8 cellular contexts compared by ENCODE assay signal in genomic region chr16:10941127-10941933, GRCh38. TPM values are rescaled to one million over a fixed set of nuclear protein-coding genes. Genes with fewer than 3 reads are reported as not detected.
DNase-seq lines count a peak whose midpoint lies in the region; ATAC-seq, FAIRE-seq and TF ChIP-seq lines count a peak whose summit lies in the region.

No MANE protein-coding gene starts in this region.

- peak overlapping the region; percentile 92 for H3K4me3 Mint-ChIP-seq in GM23338

- H3K27me3 Mint-ChIP-seq in GM23338 (ENCODE audit: insufficient read depth, low read depth, poor library complexity): peaks cover 6% of the 10 kb centered on the region

- H3K4me1 ChIP-seq in GM23338 (ENCODE audit: insufficient read depth) (peaks cover 30% of the 10 kb centered on the region), PC-9 (replicated peaks; ENCODE audit: insufficient read depth) (peaks cover 42% of the 10 kb centered on the region), endothelial cell of umbilical vein (ENCODE audit: control insufficient read depth, extremely low read depth, insufficient read depth, low read length) (peaks cover 62% of the 10 kb centered on the region), ovary (ENCODE audit: insufficient read depth) (peaks cover 23% of the 10 kb centered on the region)

- CTCF ChIA-PET in PC-9 (lab: Charles Lee): interaction anchor here (0.7 to 1.0 kb wide), 2 partner anchors 426 to 434 kb away, joined by 3 to 7 read pairs; no protein-coding TSS in a partner anchor
- CTCF ChIA-PET in endothelial cell of umbilical vein (lab: Charles Lee): interaction anchor here (0.7 to 1.7 kb wide), 7 partner anchors 8 to 426 kb away, joined by 3 to 8 read pairs (median 3); partner anchors contain the start of gene SOCS1

- dilution Hi-C loops in endothelial cell of umbilical vein (cut with MboI; ENCODE audit: extremely low pct_ligation_motif_present, low sequenced_read_pairs): no loop called here

- H4K20me1 ChIP-seq in GM23338 (replicated peaks; ENCODE audit: insufficient read depth) (peaks cover 40% of the 10 kb centered on the region), PC-9 (ENCODE audit: insufficient read depth) (peaks cover 21% of the 10 kb centered on the region), endothelial cell of umbilical vein (replicated peaks; ENCODE audit: control insufficient read depth, extremely low read depth, insufficient read depth, low read length) (peaks cover under 1% of the 10 kb centered on the region)

- H3K9me3 Mint-ChIP-seq in GM23338: no peaks in the 10 kb centered on the region

- H3K9me1 ChIP-seq in endothelial cell of umbilical vein (replicated peaks; ENCODE audit: control insufficient read depth, extremely low read depth, insufficient read depth, low read length): no peaks in the 10 kb centered on the region

- H3K27ac ChIP-seq in GM23338 (ENCODE audit: low read depth) (no peak overlapping the region), PC-9 (no peak overlapping the region), endothelial cell of umbilical vein (ENCODE audit: insufficient read depth, low read depth, low read length) (no peak overlapping the region), ovary (peak overlapping the region; percentile 67 to 75)

- H3K4me1 Mint-ChIP-seq in GM23338: peaks cover 42% of the 10 kb centered on the region

- H3K79me2 ChIP-seq in GM23338 (replicated peaks; ENCODE audit: insufficient read depth) (peaks cover 42% of the 10 kb centered on the region), PC-9 (ENCODE audit: low read depth) (peaks cover 51% of the 10 kb centered on the region), endothelial cell of umbilical vein (ENCODE audit: control insufficient read depth, insufficient read depth, low read length) (peaks cover 54% of the 10 kb centered on the region)

- H3K9me2 ChIP-seq in GM23338 (ENCODE audit: insufficient read depth) (no peaks in the 10 kb centered on the region), PC-9 (ENCODE audit: insufficient read depth) (no peaks in the 10 kb centered on the region)

- 0 to 1% (median 1%) methylated on average over 25 to 35 of the region's 36 CpGs for WGBS in ovary, 3 donors

- H2AFZ ChIP-seq in GM23338: no peak overlapping the region
- peak overlapping the region; percentile 89 for H2AFZ ChIP-seq in PC-9
- no peak overlapping the region for H2AFZ ChIP-seq in endothelial cell of umbilical vein (ENCODE audit: low read depth, low read length)

- peak overlapping the region; percentile 65 for H3K4me3 ChIP-seq in GM23338
- H3K4me3 ChIP-seq in PC-9: peak overlapping the region; percentile 56
- H3K4me3 ChIP-seq in endothelial cell of umbilical vein (replicated peaks in 1 of 3; ENCODE audit: insufficient read depth in 1 of 3, low read depth in 1 of 3, low read length in 3 of 3): peak overlapping the region; percentile 24 to 71 (median 55)
- peak overlapping the region; percentile 67 for H3K4me3 ChIP-seq in ovary

- H3K36me3 ChIP-seq in GM23338 (ENCODE audit: insufficient read depth) (no peaks in the 10 kb centered on the region; the same call in 1 of the 2 replicates), PC-9 (ENCODE audit: low read depth) (peaks cover 4% of the 10 kb centered on the region; the same call in 1 of the 2 replicates), endothelial cell of umbilical vein (ENCODE audit: control insufficient read depth in 2 of 2, extremely low read depth in 1 of 2, insufficient read depth in 2 of 2, low read length in 2 of 2) (no peaks in the 10 kb centered on the region), ovary (no peaks in the 10 kb centered on the region)

- ATAC-seq in GM23338: peak; percentile 2; the same call in 2 of the 3 replicates
- no peak for ATAC-seq in GM19467 (IDR thresholded peaks at IDR 0.05; ENCODE audit: unreplicated experiment)
- ATAC-seq in HG02852 (IDR thresholded peaks at IDR 0.05; ENCODE audit: unreplicated experiment): no peak
- ATAC-seq in GM21825 (IDR thresholded peaks at IDR 0.05; ENCODE audit: unreplicated experiment): no peak

- H3K27ac Mint-ChIP-seq in GM23338: no peak overlapping the region

- H3K9me3 ChIP-seq in PC-9 (ENCODE audit: insufficient read depth, low read depth): no peaks in the 10 kb centered on the region
- H3K9me3 ChIP-seq in endothelial cell of umbilical vein (replicated peaks; ENCODE audit: control insufficient read depth, insufficient read depth, low read length): no peaks in the 10 kb centered on the region
- H3K9me3 ChIP-seq in ovary: no peaks in the 10 kb centered on the region

- TF ChIP-seq EP300 in ovary (IDR thresholded peaks at IDR 0.05): no peak

- TF ChIP-seq POLR2A in endothelial cell of umbilical vein (IDR thresholded peaks at IDR 0.05; ENCODE audit: low read depth, low read length): no peak
- no peak for TF ChIP-seq POLR2A in ovary (IDR thresholded peaks at IDR 0.05)

- no peaks in the 10 kb centered on the region; the same call in 2 of the 3 replicates for H3K36me3 Mint-ChIP-seq in GM23338 (ENCODE audit: low read depth)

- BruUV-seq in PC-9 (replicated peaks; lab: Mats Ljungman, UMichigan) (TSS peak; percentile 30), endothelial cell of umbilical vein (replicated peaks; lab: Mats Ljungman, UMichigan) (TSS peak; percentile 31)

- 0 out of 2 replicates have a peak, but pooled peaks cover 8% of the 10 kb centered on the region for H3F3A ChIP-seq in GM23338 (replicated peaks; ENCODE audit: low read depth)
- H3F3A ChIP-seq in PC-9 (ENCODE audit: insufficient read depth, low read depth): no peaks in the 10 kb centered on the region

- peak overlapping the region; percentile 10 for H3K9ac ChIP-seq in endothelial cell of umbilical vein (replicated peaks; ENCODE audit: extremely low read depth, insufficient read depth, low read length)

- intact Hi-C loops in PC-9 (cut with micrococcal nuclease; ENCODE audit: unreplicated experiment): no loop called here
- intact Hi-C loops in endothelial cell of umbilical vein (cut with micrococcal nuclease): loop anchor here (1.0 to 10.0 kb wide), 2 partner anchors 361 to 557 kb away; partner anchors contain the start of genes ATF7IP2 and EMP2
- intact Hi-C loops in ovary (cut with DNase I): no loop called here

- peak overlapping the region; percentile 96 for H3K4me2 ChIP-seq in GM23338
- peak overlapping the region; percentile 94 for H3K4me2 ChIP-seq in PC-9
- H3K4me2 ChIP-seq in endothelial cell of umbilical vein (ENCODE audit: insufficient read depth, low read length): peak overlapping the region; percentile 66

- H3K27me3 ChIP-seq in GM23338 (ENCODE audit: insufficient read depth) (0 out of 2 replicates have a peak, but pooled peaks cover 5% of the 10 kb centered on the region), PC-9 (ENCODE audit: insufficient read depth, low read depth) (no peaks in the 10 kb centered on the region), endothelial cell of umbilical vein (ENCODE audit: control insufficient read depth in 2 of 2, insufficient read depth in 2 of 2, low read length in 2 of 2) (no peaks in the 10 kb centered on the region), ovary (no peaks in the 10 kb centered on the region)

- no peak for TF ChIP-seq CTCF in GM23338 (conservative IDR thresholded peaks at IDR 0.05; ENCODE audit: low read depth in 2 of 2)
- no peak for TF ChIP-seq CTCF in PC-9 (conservative IDR thresholded peaks at IDR 0.05)
- TF ChIP-seq CTCF in endothelial cell of umbilical vein (IDR thresholded peaks at IDR 0.05; ENCODE audit: extremely low read depth in 1 of 2, insufficient read depth in 1 of 2, low read depth in 1 of 2, low read length in 2 of 2): no peak
- no peak for TF ChIP-seq CTCF in ovary (IDR thresholded peaks at IDR 0.05)

- POLR2A ChIA-PET in PC-9 (lab: Charles Lee; ENCODE audit: unreplicated experiment) (interaction anchor here (0.6 kb wide), 1 partner anchor 56 kb away, joined by 4 read pairs; no protein-coding TSS in a partner anchor), endothelial cell of umbilical vein (lab: Charles Lee) (interaction anchor here (0.7 kb wide), 1 partner anchor 315 kb away, joined by 3 read pairs; the partner anchor contains the start of gene SOCS1)

- FAIRE-seq in endothelial cell of umbilical vein (lab: Jason Lieb, UNC): peak; percentile 47

- DNase-seq in GM23338 (ENCODE audit: low spot score) (peak; percentile 55), PC-9 (no peak), endothelial cell of umbilical vein (ENCODE audit: low read depth, low spot score) (no peak), ovary (peak in 4 of 5 donors; percentile 29 to 61 (median 56)), NCI-H2107 (lab: John Stamatoyannopoulos, UW) (no peak)

TF ChIP-seq in GM23338, 12 proteins besides CTCF, POLR2A, EP300 and RAD21 (continues in another document):
- TF ChIP-seq STAT1 (IDR thresholded peaks at IDR 0.05; ENCODE audit: unreplicated experiment): no peak

TF ChIP-seq in endothelial cell of umbilical vein, 7 proteins besides CTCF, POLR2A, EP300 and RAD21 (continues in another document):
- no peak for TF ChIP-seq JUN (IDR thresholded peaks at IDR 0.05; ENCODE audit: borderline replicate concordance, insufficient read depth, insufficient read length, low read depth)

RNA-seq across cellular contexts. Expression of gene DEXI, which starts 0.9 kb away (rescaled TPM):
- total RNA-seq in GM23338 (2014; rRNA removed; shearing (Covaris generic)): 56.5 and 58.2 TPM in 2 replicates
- polyA plus RNA-seq in GM23338 (2016; fragmentation: Nextera tagmentation; extraction: Ambion mirVana) (25.7 and 26.5 TPM in 2 replicates), endothelial cell of umbilical vein (69.5 and 72.9 TPM in 2 replicates), ovary (10 to 100 TPM; 31.3 to 43.6 TPM)
- total RNA-seq in PC-9 (2021) (33.1 and 42.4 TPM in 2 replicates), endothelial cell of umbilical vein (29.1 and 32.8 TPM in 2 replicates), ovary (10 to 100 TPM; 26.5 to 73.4 (median 49.7) TPM)
- polyA plus RNA-seq in endothelial cell of umbilical vein (2011; cell fraction: cytosol; rRNA removed): 48.1 and 53.8 TPM in 2 replicates
- 22.4 and 25.6 TPM in 2 replicates for polyA plus RNA-seq in endothelial cell of umbilical vein (2011; cell fraction: nucleus; rRNA removed)
- 33.5 and 34.1 TPM in 2 replicates for polyA plus RNA-seq in endothelial cell of umbilical vein (2012)
- polyA minus RNA-seq in endothelial cell of umbilical vein: 23.7 and 33.9 TPM in 2 replicates
- 22.7 TPM for polyA minus RNA-seq in endothelial cell of umbilical vein (2011; cell fraction: cytosol; rRNA and poly(A)+ RNA removed)
- polyA minus RNA-seq in endothelial cell of umbilical vein (2011; cell fraction: nucleus; rRNA and poly(A)+ RNA removed): 9.1 and 11.7 TPM in 2 replicates

RNA-seq across cellular contexts. Expression of gene CLEC16A, which starts 3.0 kb away (rescaled TPM):
- 17.3 and 24.1 TPM in 2 replicates for total RNA-seq in GM23338 (2014; rRNA removed; shearing (Covaris generic))
- polyA plus RNA-seq in GM23338 (2016; fragmentation: Nextera tagmentation; extraction: Ambion mirVana) (8.4 and 9.9 TPM in 2 replicates), endothelial cell of umbilical vein (11.1 and 11.4 TPM in 2 replicates), ovary (10 to 100 TPM in 1 of 2 donors, 1 to 10 TPM in 1; 6.4 to 13.0 TPM)
- total RNA-seq in PC-9 (2021) (34.9 and 45.0 TPM in 2 replicates), endothelial cell of umbilical vein (23.3 and 25.7 TPM in 2 replicates), ovary (10 to 100 TPM; 13.8 to 28.1 (median 18.1) TPM)
- 12.5 and 13.3 TPM in 2 replicates for polyA plus RNA-seq in endothelial cell of umbilical vein (2011; cell fraction: cytosol; rRNA removed)
- polyA plus RNA-seq in endothelial cell of umbilical vein (2011; cell fraction: nucleus; rRNA removed): 23.8 and 24.1 TPM in 2 replicates
- 17.9 and 19.2 TPM in 2 replicates for polyA plus RNA-seq in endothelial cell of umbilical vein (2012)
- 37.6 and 41.0 TPM in 2 replicates for polyA minus RNA-seq in endothelial cell of umbilical vein
- polyA minus RNA-seq in endothelial cell of umbilical vein (2011; cell fraction: cytosol; rRNA and poly(A)+ RNA removed): 17.5 TPM
- polyA minus RNA-seq in endothelial cell of umbilical vein (2011; cell fraction: nucleus; rRNA and poly(A)+ RNA removed): 35.3 and 47.3 TPM in 2 replicates

Comparison
In these comparisons a context has a peak if more than half of its experiments do, and no peak if none do; other contexts are left out.
1. DNase-seq: peak in GM23338 (single experiment) and ovary (4 of 5); none in PC-9 (0 of 2), endothelial cell of umbilical vein (single experiment) and NCI-H2107 (single experiment).
2. H3K27ac ChIP-seq: peak in ovary (2 of 2); none in GM23338 (single experiment), PC-9 (single experiment) and endothelial cell of umbilical vein (single experiment).
3. Peak in every context shown above with its lines, with median percentiles within 50 percentile points of each other: H3K4me2 ChIP-seq and H3K4me3 ChIP-seq.